In genomic region chr5:88675159-88675757, GRCh38 we compare ENCODE assay signal across 8 cellular contexts.
A peak's percentile ranks its signal among the peaks of the same experiment; 100 is the strongest.
DNase-seq lines count a peak whose midpoint lies in the region; ATAC-seq and TF ChIP-seq lines count a peak whose summit lies in the region.

No MANE protein-coding gene starts in this region.

- ATAC-seq in HG03045 (IDR thresholded peaks at IDR 0.05; ENCODE audit: unreplicated experiment): peak; percentile 23
- ATAC-seq in psoas muscle: peak in 1 of 4 donors; percentile 29
- no peak for ATAC-seq in GM18861 (IDR thresholded peaks at IDR 0.05; ENCODE audit: unreplicated experiment)

- H3K9me3 ChIP-seq in SJSA1 (replicated peaks) (no peaks in the 10 kb centered on the region), esophagus squamous epithelium (no peaks in the 10 kb centered on the region), psoas muscle (no peaks in the 10 kb centered on the region)

- TF ChIP-seq CTCF in esophagus squamous epithelium (IDR thresholded peaks at IDR 0.05): no peak
- TF ChIP-seq CTCF in psoas muscle (IDR thresholded peaks at IDR 0.05): no peak

- H3K4me3 ChIP-seq in SJSA1 (peak overlapping the region; percentile 60), esophagus squamous epithelium (peak overlapping the region; percentile 7 to 60 (median 41)), psoas muscle (peak overlapping the region; percentile 57)

- H3K27ac Mint-ChIP-seq in activated T-cell treated with anti-CD3 and anti-CD28 coated beads, Interleukin-2, amount 50 U/mL, for 24 hours: peak overlapping the region; percentile 8

- H3K27ac ChIP-seq in SJSA1: peak overlapping the region; percentile 81
- peak overlapping the region in 1 of 4 donors; percentile 63 for H3K27ac ChIP-seq in esophagus squamous epithelium
- H3K27ac ChIP-seq in psoas muscle: no peak overlapping the region

- intact Hi-C loops in esophagus squamous epithelium (cut with DNase I): loop anchor here (5.0 to 10.0 kb wide), 2 partner anchors 530 to 893 kb away; no protein-coding TSS in a partner anchor
- intact Hi-C loops in psoas muscle (cut with DNase I): loop anchor here in 1 of 2 donors (5.0 to 10.0 kb wide), 2 partner anchors 530 to 893 kb away; no protein-coding TSS in a partner anchor

- H3K4me3 Mint-ChIP-seq in activated T-cell treated with anti-CD3 and anti-CD28 coated beads, Interleukin-2, amount 50 U/mL, for 24 hours: peak overlapping the region; percentile 72

- no peaks in the 10 kb centered on the region for H3K36me3 Mint-ChIP-seq in activated T-cell treated with anti-CD3 and anti-CD28 coated beads, Interleukin-2, amount 50 U/mL, for 24 hours (ENCODE audit: low read depth)

- WGBS in esophagus squamous epithelium, 2 donors: 24 to 44% methylated on average over 12 to 15 of the region's 21 CpGs
- WGBS in psoas muscle, 3 donors: 21 to 25% (median 23%) methylated on average over 20 to 21 of the region's 21 CpGs

- no peak for DNase-seq in activated T-cell treated with anti-CD3 and anti-CD28 coated beads, Interleukin-2, amount 50 U/mL, for 24 hours
- DNase-seq in activated T-cell treated with anti-CD3 and anti-CD28 coated beads for 4 hours: no peak
- DNase-seq in SJSA1 (ENCODE audit: low read depth in 1 of 2, low spot score in 2 of 2): no peak
- no peak for DNase-seq in esophagus squamous epithelium (lab: John Stamatoyannopoulos, UW)
- no peak for DNase-seq in psoas muscle
- DNase-seq in islet precursor cell: no peak

- H3K27me3 ChIP-seq in SJSA1 (replicated peaks): no peaks in the 10 kb centered on the region
- peaks cover 6 to 100% (median 69%) of the 10 kb centered on the region in 4 donors for H3K27me3 ChIP-seq in esophagus squamous epithelium
- peaks cover 2 to 100% (median 51%) of the 10 kb centered on the region in 3 donors for H3K27me3 ChIP-seq in psoas muscle (ENCODE audit: insufficient read depth in 3 of 3, low read length in 2 of 3)

- no peak for TF ChIP-seq POLR2A in esophagus squamous epithelium (IDR thresholded peaks at IDR 0.05)

- no peaks in the 10 kb centered on the region for H3K9me3 Mint-ChIP-seq in activated T-cell treated with anti-CD3 and anti-CD28 coated beads, Interleukin-2, amount 50 U/mL, for 24 hours

- H3K36me3 ChIP-seq in SJSA1 (no peaks in the 10 kb centered on the region), esophagus squamous epithelium (no peaks in the 10 kb centered on the region), psoas muscle (ENCODE audit: insufficient read depth in 1 of 2, low read depth in 1 of 2) (no peaks in the 10 kb centered on the region)

- H3K27me3 Mint-ChIP-seq in activated T-cell treated with anti-CD3 and anti-CD28 coated beads, Interleukin-2, amount 50 U/mL, for 24 hours: peaks cover 89% of the 10 kb centered on the region

- H3K4me1 ChIP-seq in SJSA1 (replicated peaks) (peaks cover 14% of the 10 kb centered on the region), esophagus squamous epithelium (peaks cover 14 to 49% (median 22%) of the 10 kb centered on the region in 3 donors), psoas muscle (peaks cover 21% of the 10 kb centered on the region)

- peaks cover 38% of the 10 kb centered on the region for H3K4me1 Mint-ChIP-seq in activated T-cell treated with anti-CD3 and anti-CD28 coated beads, Interleukin-2, amount 50 U/mL, for 24 hours (ENCODE audit: low read depth)
